In the genomic region with DNA sequence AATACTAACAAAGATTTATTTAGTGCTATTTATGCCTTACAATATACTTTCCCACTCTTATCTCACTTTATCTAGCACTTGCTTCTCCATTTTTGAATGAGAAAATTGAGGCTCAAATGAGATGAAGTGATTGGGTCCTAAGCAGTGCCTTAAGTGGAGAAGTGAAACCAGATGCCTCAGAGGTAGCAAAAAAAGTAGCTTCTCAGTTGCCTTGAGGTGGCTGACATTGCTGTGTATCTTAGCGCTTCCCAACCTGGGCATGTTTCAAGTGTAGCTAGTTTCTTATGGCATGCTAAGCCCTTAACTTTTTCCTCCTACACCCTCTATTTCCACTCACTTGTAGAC, we compare ENCODE assay signal across 19 cellular contexts.
A peak's percentile ranks its signal among the peaks of the same experiment; 100 is the strongest.
DNase-seq lines count a peak whose midpoint lies in the region; ATAC-seq and TF ChIP-seq lines count a peak whose summit lies in the region.
"Had no signal": no experiment of that assay in that cellular context is flagged by ENCODE, and none has a peak within 500 bp of the region (broad histone marks: within the 10 kb centered on the region; RNA-seq: fewer than 3 reads in every experiment).

No MANE protein-coding gene starts in this region.

- H3K27me3 ChIP-seq in ascending aorta, result no peaks in the 10 kb centered on the region
- H3K27me3 ChIP-seq: body of pancreas, sigmoid colon, testis had no signal

- H3K4me3 Mint-ChIP-seq in activated B cell treated with CpG ODN at 0.5 μM for 24 hours, result no peak overlapping the region
- H3K4me3 Mint-ChIP-seq: activated CD4-positive, alpha-beta T cell treated with anti-CD3 and anti-CD28 coated beads for 36 hours had no signal

- CTCF ChIA-PET in activated B cell treated with CpG ODN at 0.5 μM for 24 hours (lab: Charles Lee), result interaction anchor here (1.5 kb wide), 1 partner anchor 8 kb away, joined by 4 read pairs; no protein-coding TSS in a partner anchor

- no peak overlapping the region for H3K4me3 ChIP-seq in ascending aorta
- H3K4me3 ChIP-seq: body of pancreas, K562, sigmoid colon, testis had no signal

- no peaks in the 10 kb centered on the region for H3K27me3 Mint-ChIP-seq in activated B cell treated with CpG ODN at 0.5 μM for 24 hours
- H3K27me3 Mint-ChIP-seq: activated CD4-positive, alpha-beta T cell treated with anti-CD3 and anti-CD28 coated beads for 36 hours had no signal

- TF ChIP-seq CTCF in activated B cell treated with CpG ODN at 0.5 μM for 24 hours (IDR thresholded peaks at IDR 0.05), result no peak
- no peak for TF ChIP-seq CTCF in ascending aorta (IDR thresholded peaks at IDR 0.05)

- H3K4me1 Mint-ChIP-seq in activated B cell treated with CpG ODN at 0.5 μM for 24 hours, result peaks cover 3% of the 10 kb centered on the region
- H3K4me1 Mint-ChIP-seq: activated CD4-positive, alpha-beta T cell treated with anti-CD3 and anti-CD28 coated beads for 36 hours had no signal

- no peak overlapping the region for H3K27ac Mint-ChIP-seq in activated B cell treated with CpG ODN at 0.5 μM for 24 hours
- H3K27ac Mint-ChIP-seq: activated CD4-positive, alpha-beta T cell treated with anti-CD3 and anti-CD28 coated beads for 36 hours had no signal

- intact Hi-C loops in activated B cell treated with CpG ODN at 0.5 μM for 24 hours (cut with micrococcal nuclease) (loop anchor here (5.0 kb wide), 1 partner anchor 59 kb away; no protein-coding TSS in a partner anchor), ascending aorta (cut with DNase I) (no loop called here)

- DNase-seq in activated B cell treated with CpG ODN at 0.5 μM for 24 hours (no peak), C1 segment of cervical spinal cord (lab: John Stamatoyannopoulos, UW) (no peak), ascending aorta (ENCODE audit: low spot score in 2 of 2) (no peak)
- DNase-seq: activated CD4-positive, alpha-beta T cell treated with anti-CD3 and anti-CD28 coated beads for 36 hours; activated naive CD4-positive, alpha-beta T cell treated with anti-CD3 and anti-CD28 coated beads, Interleukin-2, amount 50 U/mL, for 16 hours; body of pancreas; GF-D8; NCI-H1417 treated with DMSO at 0.1 percent for 48 hours; SHP77 treated with DMSO at 0.1 percent for 48 hours; sigmoid colon; stimulated activated CD4-positive, alpha-beta T cell treated with anti-CD3 and anti-CD28 coated beads, Interleukin-2, amount 100 ng/mL, for 24 hours; T-helper 2 cell; testis had no signal

- ATAC-seq in GM18867 (IDR thresholded peaks at IDR 0.05; ENCODE audit: unreplicated experiment) (peak; percentile 63), GM21619 (IDR thresholded peaks at IDR 0.05; ENCODE audit: unreplicated experiment) (peak; percentile 82), HG03175 (IDR thresholded peaks at IDR 0.05; ENCODE audit: unreplicated experiment) (peak; percentile 83), activated B cell treated with CpG ODN at 0.5 μM for 24 hours (ENCODE audit: low read depth) (peak; percentile 42), HG03354 (IDR thresholded peaks at IDR 0.05; ENCODE audit: poor library complexity, severe bottlenecking, unreplicated experiment) (no peak)
- ATAC-seq in activated CD4-positive, CD25-positive, alpha-beta regulatory T cell treated with anti-CD3 and anti-CD28 coated beads, Interleukin-2, amount 50 U/mL, for 24 hours, result no peak
- ATAC-seq: activated CD4-positive, alpha-beta T cell treated with anti-CD3 and anti-CD28 coated beads for 36 hours; body of pancreas had no signal

- H3K9me3 ChIP-seq in ascending aorta, result no peaks in the 10 kb centered on the region
- H3K9me3 ChIP-seq: body of pancreas, sigmoid colon, testis had no signal

- POLR2A ChIA-PET in activated B cell treated with CpG ODN at 0.5 μM for 24 hours (lab: Charles Lee), result no interaction called here

- no peak overlapping the region for H3K27ac ChIP-seq in ascending aorta
- H3K27ac ChIP-seq: body of pancreas, sigmoid colon, testis had no signal

- H3K36me3 ChIP-seq in ascending aorta, result no peaks in the 10 kb centered on the region
- H3K36me3 ChIP-seq: sigmoid colon had no signal

- H3K4me1 ChIP-seq in ascending aorta, result no peaks in the 10 kb centered on the region
- H3K4me1 ChIP-seq: body of pancreas, sigmoid colon, testis had no signal

- H3K36me3 Mint-ChIP-seq in activated B cell treated with CpG ODN at 0.5 μM for 24 hours (ENCODE audit: low read depth), result no peaks in the 10 kb centered on the region

- H3K9me3 Mint-ChIP-seq in activated B cell treated with CpG ODN at 0.5 μM for 24 hours, result no peaks in the 10 kb centered on the region

Comparison
In these comparisons a context has a peak if more than half of its experiments do, and no peak if none do; other contexts are left out.
1. ATAC-seq: peak in GM18867 (single experiment), GM21619 (single experiment), HG03175 (single experiment) and activated B cell treated with CpG ODN at 0.5 μM for 24 hours (single experiment); none in HG03354 (single experiment) and activated CD4-positive, CD25-positive, alpha-beta regulatory T cell treated with anti-CD3 and anti-CD28 coated beads, Interleukin-2, amount 50 U/mL, for 24 hours (0 of 2).